Comparison of ENCODE assay signal across 8 cellular contexts in genomic region chr17:78484300-78485159, GRCh38.
DNase-seq lines count a peak whose midpoint lies in the region; ATAC-seq and TF ChIP-seq lines count a peak whose summit lies in the region.

No MANE protein-coding gene starts in this region.

- CTCF ChIA-PET in activated CD4-positive, alpha-beta memory T cell treated with anti-CD3 and anti-CD28 coated beads for 36 hours (lab: Charles Lee), result interaction anchor here (3.3 kb wide), 1 partner anchor 12 kb away, joined by 11 read pairs; no protein-coding TSS in a partner anchor

- peak overlapping the region; percentile 71 for H3K4me3 Mint-ChIP-seq in activated CD4-positive, alpha-beta memory T cell treated with anti-CD3 and anti-CD28 coated beads for 36 hours
- H3K4me3 Mint-ChIP-seq in progenitor cell of endocrine pancreas (ENCODE audit: low read depth), result peak overlapping the region; percentile 47

- H3K9me3 Mint-ChIP-seq in activated CD4-positive, alpha-beta memory T cell treated with anti-CD3 and anti-CD28 coated beads for 36 hours, result no peaks in the 10 kb centered on the region
- no peaks in the 10 kb centered on the region for H3K9me3 Mint-ChIP-seq in progenitor cell of endocrine pancreas (ENCODE audit: low read depth)

- H3K27me3 ChIP-seq in HUES6 (ENCODE audit: control insufficient read depth, insufficient read depth, low read length), result peaks cover 10% of the 10 kb centered on the region

- ATAC-seq in GM21367 (IDR thresholded peaks at IDR 0.05; ENCODE audit: unreplicated experiment), result no peak

- intact Hi-C loops in activated CD4-positive, alpha-beta memory T cell treated with anti-CD3 and anti-CD28 coated beads for 36 hours (cut with micrococcal nuclease), result no loop called here

- H3K4me3 ChIP-seq in HUES6 (ENCODE audit: low read depth, low read length) (peak overlapping the region; percentile 89), epithelial cell of proximal tubule (ENCODE audit: low read depth, low read length) (peak overlapping the region; percentile 44)

- H3K36me3 ChIP-seq in HUES6 (ENCODE audit: control insufficient read depth, insufficient read depth, low read length), result no peaks in the 10 kb centered on the region

- H3K27me3 Mint-ChIP-seq in activated CD4-positive, alpha-beta memory T cell treated with anti-CD3 and anti-CD28 coated beads for 36 hours, result peaks cover 4% of the 10 kb centered on the region
- H3K27me3 Mint-ChIP-seq in progenitor cell of endocrine pancreas, result peaks cover 45% of the 10 kb centered on the region

- peaks cover 11% of the 10 kb centered on the region for H3K4me1 ChIP-seq in HUES6 (ENCODE audit: control insufficient read depth, insufficient read depth, low read length)

- no peak overlapping the region for H3K27ac Mint-ChIP-seq in activated CD4-positive, alpha-beta memory T cell treated with anti-CD3 and anti-CD28 coated beads for 36 hours
- H3K27ac Mint-ChIP-seq in progenitor cell of endocrine pancreas, result no peak overlapping the region

- DNase-seq in EH (ENCODE audit: low read depth) (peak; percentile 27), epithelial cell of proximal tubule (ENCODE audit: low read depth) (no peak), progenitor cell of endocrine pancreas (ENCODE audit: low spot score, unreplicated experiment) (no peak), kidney glomerular epithelial cell (lab: John Stamatoyannopoulos, UW) (no peak), NCI-H1694 treated with DMSO at 0.1 percent for 48 hours (lab: John Stamatoyannopoulos, UW) (no peak)
- peak; percentile 81 for DNase-seq in activated CD4-positive, alpha-beta memory T cell treated with anti-CD3 and anti-CD28 coated beads for 36 hours

- peak overlapping the region; percentile 20 for H3K9ac ChIP-seq in HUES6 (ENCODE audit: low read length)

- H3K36me3 Mint-ChIP-seq in activated CD4-positive, alpha-beta memory T cell treated with anti-CD3 and anti-CD28 coated beads for 36 hours, result no peaks in the 10 kb centered on the region
- no peaks in the 10 kb centered on the region for H3K36me3 Mint-ChIP-seq in progenitor cell of endocrine pancreas (ENCODE audit: insufficient read depth)

- H3K9me3 ChIP-seq in HUES6 (ENCODE audit: control insufficient read depth, insufficient read depth, low read depth, low read length), result no peaks in the 10 kb centered on the region

- POLR2A ChIA-PET in activated CD4-positive, alpha-beta memory T cell treated with anti-CD3 and anti-CD28 coated beads for 36 hours (lab: Charles Lee), result no interaction called here

- H3K4me1 Mint-ChIP-seq in activated CD4-positive, alpha-beta memory T cell treated with anti-CD3 and anti-CD28 coated beads for 36 hours (ENCODE audit: low read depth), result peaks cover 5% of the 10 kb centered on the region
- no peaks in the 10 kb centered on the region for H3K4me1 Mint-ChIP-seq in progenitor cell of endocrine pancreas (ENCODE audit: low read depth)

- H3K27ac ChIP-seq in HUES6 (ENCODE audit: low read depth, low read length), result no peak overlapping the region

- TF ChIP-seq CTCF in epithelial cell of proximal tubule (conservative IDR thresholded peaks at IDR 0.05; ENCODE audit: low read depth, low read length) (no peak), progenitor cell of endocrine pancreas (IDR thresholded peaks at IDR 0.05; ENCODE audit: unreplicated experiment) (no peak)

Comparison
In these comparisons a context has a peak if more than half of its experiments do, and no peak if none do; other contexts are left out.
1. DNase-seq: peak in EH (single experiment) and activated CD4-positive, alpha-beta memory T cell treated with anti-CD3 and anti-CD28 coated beads for 36 hours (single experiment); none in epithelial cell of proximal tubule (single experiment), progenitor cell of endocrine pancreas (single experiment), kidney glomerular epithelial cell (single experiment) and NCI-H1694 treated with DMSO at 0.1 percent for 48 hours (single experiment).